In genomic region chr1:156368157-156368658, GRCh38 we compare ENCODE assay signal across 1 cellular context.
TF ChIP-seq lines count a peak whose summit lies in the region.

No MANE protein-coding gene starts in this region.

TF ChIP-seq in GM23338, 12 proteins besides CTCF, POLR2A, EP300 and RAD21 (continued from another document):
- TF ChIP-seq ZNF462 (CRISPR knock-in tag; IDR thresholded peaks at IDR 0.05) (no peak), EZH2 (IDR thresholded peaks at IDR 0.05; ENCODE audit: low read depth, unreplicated experiment) (no peak), ETS1 (IDR thresholded peaks at IDR 0.05) (no peak), POLR2AphosphoS5 (IDR thresholded peaks at IDR 0.05; ENCODE audit: low read depth) (no peak), EZH2phosphoT487 (IDR thresholded peaks at IDR 0.05; ENCODE audit: unreplicated experiment) (no peak), NANOG (IDR thresholded peaks at IDR 0.05; ENCODE audit: borderline replicate concordance) (no peak), STAT1 (IDR thresholded peaks at IDR 0.05; ENCODE audit: unreplicated experiment) (no peak)
